In the genomic region with DNA sequence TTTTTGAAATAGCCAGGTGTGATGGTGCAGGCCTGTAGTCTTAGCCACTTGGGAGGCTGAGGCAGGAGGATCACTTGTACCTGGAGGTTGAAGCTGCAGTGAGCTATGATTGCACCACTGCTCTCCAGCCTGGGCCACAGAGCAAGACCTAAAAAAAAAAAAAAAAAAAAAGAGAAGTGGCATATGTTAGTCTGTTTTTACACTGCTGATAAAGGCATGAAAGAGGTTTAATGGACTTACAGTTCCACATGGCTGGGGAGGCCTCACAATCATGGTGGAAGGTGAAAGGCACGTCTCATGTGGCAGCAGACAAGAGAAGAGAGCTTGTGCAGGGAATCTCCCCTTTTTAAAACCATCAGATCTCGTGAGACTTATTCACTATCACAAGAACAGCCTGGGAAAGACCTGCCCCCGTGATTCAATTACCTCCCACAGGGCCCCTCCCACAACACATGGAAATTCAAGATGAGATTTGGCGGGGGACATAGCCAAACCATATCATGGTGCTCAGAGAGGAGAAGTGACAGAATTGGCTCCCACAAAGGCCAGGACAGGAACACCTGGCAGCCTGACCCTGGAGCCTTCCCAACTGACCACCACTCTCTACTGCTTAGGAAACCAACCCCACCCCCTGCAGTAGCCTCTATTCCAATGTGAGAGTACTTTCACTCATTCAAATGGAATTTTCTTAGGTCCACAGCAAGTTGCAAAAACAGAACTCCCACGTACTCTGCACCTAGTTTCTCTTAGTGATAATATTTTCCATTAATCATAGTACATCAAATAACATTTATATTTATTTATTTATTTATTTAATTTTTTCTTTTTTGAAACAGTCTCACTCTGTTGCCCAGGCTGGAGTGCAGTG, we compare ENCODE assay signal across 2 cellular contexts.
TF ChIP-seq lines count a peak whose summit lies in the region.

No MANE protein-coding gene starts in this region.

TF ChIP-seq in HepG2, 621 proteins besides CTCF, POLR2A, EP300 and RAD21:
- TF ChIP-seq HDAC6 (IDR thresholded peaks at IDR 0.05; ENCODE audit: low read depth, low read length): no peak
- TF ChIP-seq, protein P1, sequence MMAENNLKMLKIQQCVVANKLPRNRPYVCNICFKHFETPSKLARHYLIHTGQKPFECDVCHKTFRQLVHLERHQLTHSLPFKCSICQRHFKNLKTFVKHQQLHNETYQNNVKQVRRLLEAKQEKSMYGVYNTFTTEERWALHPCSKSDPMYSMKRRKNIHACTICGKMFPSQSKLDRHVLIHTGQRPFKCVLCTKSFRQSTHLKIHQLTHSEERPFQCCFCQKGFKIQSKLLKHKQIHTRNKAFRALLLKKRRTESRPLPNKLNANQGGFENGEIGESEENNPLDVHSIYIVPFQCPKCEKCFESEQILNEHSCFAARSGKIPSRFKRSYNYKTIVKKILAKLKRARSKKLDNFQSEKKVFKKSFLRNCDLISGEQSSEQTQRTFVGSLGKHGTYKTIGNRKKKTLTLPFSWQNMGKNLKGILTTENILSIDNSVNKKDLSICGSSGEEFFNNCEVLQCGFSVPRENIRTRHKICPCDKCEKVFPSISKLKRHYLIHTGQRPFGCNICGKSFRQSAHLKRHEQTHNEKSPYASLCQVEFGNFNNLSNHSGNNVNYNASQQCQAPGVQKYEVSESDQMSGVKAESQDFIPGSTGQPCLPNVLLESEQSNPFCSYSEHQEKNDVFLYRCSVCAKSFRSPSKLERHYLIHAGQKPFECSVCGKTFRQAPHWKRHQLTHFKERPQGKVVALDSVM (CRISPR knock-in tag; IDR thresholded peaks at IDR 0.05): peak; percentile 36; the same call in 1 of the 2 replicates

TF ChIP-seq in SK-N-SH treated with all-trans-retinoic acid at 6 μM for 48 hours, 23 proteins besides CTCF, POLR2A, EP300 and RAD21:
- TF ChIP-seq ISL1 (CRISPR knock-in tag; IDR thresholded peaks at IDR 0.05) (no peak), ZNF8 (CRISPR knock-in tag; IDR thresholded peaks at IDR 0.05) (no peak), ZNF70 (CRISPR knock-in tag; IDR thresholded peaks at IDR 0.05) (no peak), ZFP3 (CRISPR knock-in tag; IDR thresholded peaks at IDR 0.05) (no peak)
